8 cellular contexts compared by ENCODE assay signal in the genomic region with DNA sequence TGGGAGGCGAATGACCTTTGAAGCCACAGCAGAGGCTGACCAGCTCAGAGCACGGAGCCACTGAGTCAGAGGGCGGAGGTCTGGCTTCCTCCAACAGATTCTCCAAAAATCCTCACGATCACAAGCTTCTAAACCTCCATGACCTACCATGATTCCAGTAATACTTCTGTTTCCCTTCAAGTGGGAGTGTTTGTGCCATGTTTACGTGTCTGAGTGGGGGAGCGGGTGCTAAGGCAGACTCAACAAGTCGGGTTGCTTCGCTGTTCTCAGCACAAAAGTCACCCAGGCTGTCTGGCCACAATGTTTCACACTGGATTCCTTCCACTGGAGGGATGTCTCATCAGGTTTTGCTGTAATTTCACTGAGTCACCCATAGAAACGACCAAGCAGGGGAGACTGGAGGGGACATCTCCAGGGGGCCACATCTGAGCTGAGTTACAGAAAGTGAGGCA.
DNase-seq lines count a peak whose midpoint lies in the region; ATAC-seq and TF ChIP-seq lines count a peak whose summit lies in the region.

No MANE protein-coding gene starts in this region.

- DNase-seq in activated naive CD4-positive, alpha-beta T cell treated with anti-CD3 and anti-CD28 coated beads for 36 hours = peak; percentile 22
- no peak for DNase-seq in activated naive CD4-positive, alpha-beta T cell treated with anti-CD3 and anti-CD28 coated beads, Interleukin-2, amount 10 ng/mL, durations not matched to agents 7 days and 5 days
- DNase-seq in kidney tubule cell (ENCODE audit: low spot score) (peak; percentile 83), upper lobe of right lung (no peak), NCI-H146 treated with DMSO at 0.1 percent for 48 hours (lab: John Stamatoyannopoulos, UW; ENCODE audit: unreplicated experiment) (no peak), GM13977 (ENCODE audit: low spot score) (no peak), Kasumi-1 (lab: John Stamatoyannopoulos, UW) (no peak)

- H3K4me1 ChIP-seq in upper lobe of right lung = peaks cover 49% of the 10 kb centered on the region

- intact Hi-C loops in activated naive CD4-positive, alpha-beta T cell treated with anti-CD3 and anti-CD28 coated beads for 36 hours (cut with micrococcal nuclease) = no loop called here
- intact Hi-C loops in upper lobe of right lung (cut with DNase I) = no loop called here

- in situ Hi-C loops in GM13977 (cut with MboI; ENCODE audit: low pct_unique_long_range_greater_than_20kb, low sequenced_read_pairs, unreplicated experiment) = loop anchor here (25.0 kb wide), 1 partner anchor 189 kb away; a partner anchor contains a TSS

- CTCF ChIA-PET in activated naive CD4-positive, alpha-beta T cell treated with anti-CD3 and anti-CD28 coated beads for 36 hours (lab: Charles Lee) = no interaction called here
- CTCF ChIA-PET in activated naive CD4-positive, alpha-beta T cell treated with anti-CD3 and anti-CD28 coated beads, Interleukin-2, amount 10 ng/mL, durations not matched to agents 7 days and 5 days (lab: Charles Lee) = interaction anchor here (1.6 kb wide), 1 partner anchor 89 kb away, joined by 5 read pairs; no protein-coding TSS in a partner anchor

- H3K9me3 ChIP-seq in upper lobe of right lung = no peaks in the 10 kb centered on the region

- peak; percentile 71 for ATAC-seq in upper lobe of right lung

- no peaks in the 10 kb centered on the region for H3K27me3 Mint-ChIP-seq in activated naive CD4-positive, alpha-beta T cell treated with anti-CD3 and anti-CD28 coated beads for 36 hours (ENCODE audit: low read depth)
- H3K27me3 Mint-ChIP-seq in activated naive CD4-positive, alpha-beta T cell treated with anti-CD3 and anti-CD28 coated beads, Interleukin-2, amount 10 ng/mL, durations not matched to agents 7 days and 5 days = no peaks in the 10 kb centered on the region
- no peaks in the 10 kb centered on the region for H3K27me3 Mint-ChIP-seq in activated naive CD8-positive, alpha-beta T cell

- peaks cover 69% of the 10 kb centered on the region for H3K4me1 Mint-ChIP-seq in activated naive CD4-positive, alpha-beta T cell treated with anti-CD3 and anti-CD28 coated beads for 36 hours (ENCODE audit: low read depth)
- H3K4me1 Mint-ChIP-seq in activated naive CD4-positive, alpha-beta T cell treated with anti-CD3 and anti-CD28 coated beads, Interleukin-2, amount 10 ng/mL, durations not matched to agents 7 days and 5 days = peaks cover 36% of the 10 kb centered on the region
- H3K4me1 Mint-ChIP-seq in activated naive CD8-positive, alpha-beta T cell (ENCODE audit: low read depth) = peaks cover 79% of the 10 kb centered on the region

- no peaks in the 10 kb centered on the region for H3K9me3 Mint-ChIP-seq in activated naive CD4-positive, alpha-beta T cell treated with anti-CD3 and anti-CD28 coated beads for 36 hours
- no peaks in the 10 kb centered on the region for H3K9me3 Mint-ChIP-seq in activated naive CD4-positive, alpha-beta T cell treated with anti-CD3 and anti-CD28 coated beads, Interleukin-2, amount 10 ng/mL, durations not matched to agents 7 days and 5 days
- no peaks in the 10 kb centered on the region for H3K9me3 Mint-ChIP-seq in activated naive CD8-positive, alpha-beta T cell (ENCODE audit: low read depth)

- H3K27ac ChIP-seq in upper lobe of right lung = peak overlapping the region; percentile 55

- no peaks in the 10 kb centered on the region for H3K27me3 ChIP-seq in upper lobe of right lung

- peaks cover 11% of the 10 kb centered on the region for H3K36me3 Mint-ChIP-seq in activated naive CD4-positive, alpha-beta T cell treated with anti-CD3 and anti-CD28 coated beads for 36 hours (ENCODE audit: low read depth)
- peaks cover 37% of the 10 kb centered on the region for H3K36me3 Mint-ChIP-seq in activated naive CD4-positive, alpha-beta T cell treated with anti-CD3 and anti-CD28 coated beads, Interleukin-2, amount 10 ng/mL, durations not matched to agents 7 days and 5 days
- peaks cover 4% of the 10 kb centered on the region for H3K36me3 Mint-ChIP-seq in activated naive CD8-positive, alpha-beta T cell

- H3K36me3 ChIP-seq in upper lobe of right lung = no peaks in the 10 kb centered on the region

- H3K4me3 ChIP-seq in upper lobe of right lung = no peak overlapping the region

- H3K27ac Mint-ChIP-seq in activated naive CD4-positive, alpha-beta T cell treated with anti-CD3 and anti-CD28 coated beads for 36 hours = peak overlapping the region; percentile 50
- no peak overlapping the region for H3K27ac Mint-ChIP-seq in activated naive CD4-positive, alpha-beta T cell treated with anti-CD3 and anti-CD28 coated beads, Interleukin-2, amount 10 ng/mL, durations not matched to agents 7 days and 5 days
- peak overlapping the region; percentile 85 for H3K27ac Mint-ChIP-seq in activated naive CD8-positive, alpha-beta T cell

- peak; percentile 33 for TF ChIP-seq CTCF in upper lobe of right lung (IDR thresholded peaks at IDR 0.05)
- TF ChIP-seq CTCF in GM13977 (IDR thresholded peaks at IDR 0.05; ENCODE audit: extremely low read depth, insufficient read depth, missing control alignments) = no peak

- no peak overlapping the region for H3K4me3 Mint-ChIP-seq in activated naive CD4-positive, alpha-beta T cell treated with anti-CD3 and anti-CD28 coated beads for 36 hours
- no peak overlapping the region for H3K4me3 Mint-ChIP-seq in activated naive CD4-positive, alpha-beta T cell treated with anti-CD3 and anti-CD28 coated beads, Interleukin-2, amount 10 ng/mL, durations not matched to agents 7 days and 5 days
- no peak overlapping the region for H3K4me3 Mint-ChIP-seq in activated naive CD8-positive, alpha-beta T cell

Comparison
In these comparisons a context has a peak if more than half of its experiments do, and no peak if none do; other contexts are left out.
1. DNase-seq: peak in activated naive CD4-positive, alpha-beta T cell treated with anti-CD3 and anti-CD28 coated beads for 36 hours (single experiment) and kidney tubule cell (single experiment); none in activated naive CD4-positive, alpha-beta T cell treated with anti-CD3 and anti-CD28 coated beads, Interleukin-2, amount 10 ng/mL, durations not matched to agents 7 days and 5 days (single experiment), upper lobe of right lung (single experiment), NCI-H146 treated with DMSO at 0.1 percent for 48 hours (single experiment), GM13977 (single experiment) and Kasumi-1 (0 of 2).